In the genomic region with DNA sequence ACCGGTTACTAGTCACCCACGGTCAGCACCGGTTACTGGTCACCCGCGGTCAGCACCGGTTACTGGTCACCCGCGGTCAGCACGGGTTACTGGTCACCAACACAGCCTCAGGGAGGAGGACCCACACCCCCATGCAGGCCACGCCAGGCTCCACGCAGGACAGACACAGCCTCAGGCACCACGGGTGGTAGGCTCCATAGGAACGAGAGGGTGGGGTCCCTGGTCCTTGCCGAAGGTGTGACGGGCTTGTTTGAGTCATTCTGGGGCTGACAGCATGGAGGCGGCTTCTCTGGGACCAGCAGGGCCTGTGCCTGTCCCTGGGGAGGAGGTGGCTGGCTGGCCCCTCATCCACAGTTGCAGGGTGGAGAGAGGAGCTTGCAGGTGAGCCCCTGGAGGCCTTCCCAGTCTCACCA, we compare ENCODE assay signal across 1 cellular context.
TF ChIP-seq lines count a peak whose summit lies in the region.

No MANE protein-coding gene starts in this region.

TF ChIP-seq in H1, 55 proteins besides CTCF, POLR2A, EP300 and RAD21 (continued from another document):
- TF ChIP-seq, protein P1, sequence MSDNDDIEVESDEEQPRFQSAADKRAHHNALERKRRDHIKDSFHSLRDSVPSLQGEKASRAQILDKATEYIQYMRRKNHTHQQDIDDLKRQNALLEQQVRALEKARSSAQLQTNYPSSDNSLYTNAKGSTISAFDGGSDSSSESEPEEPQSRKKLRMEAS (IDR thresholded peaks at IDR 0.05): no peak
- TF ChIP-seq CEBPB (IDR thresholded peaks at IDR 0.05; ENCODE audit: low read depth, low read length): no peak
- TF ChIP-seq ASH2L (IDR thresholded peaks at IDR 0.05; ENCODE audit: low read length): no peak
- TF ChIP-seq, protein P2, sequence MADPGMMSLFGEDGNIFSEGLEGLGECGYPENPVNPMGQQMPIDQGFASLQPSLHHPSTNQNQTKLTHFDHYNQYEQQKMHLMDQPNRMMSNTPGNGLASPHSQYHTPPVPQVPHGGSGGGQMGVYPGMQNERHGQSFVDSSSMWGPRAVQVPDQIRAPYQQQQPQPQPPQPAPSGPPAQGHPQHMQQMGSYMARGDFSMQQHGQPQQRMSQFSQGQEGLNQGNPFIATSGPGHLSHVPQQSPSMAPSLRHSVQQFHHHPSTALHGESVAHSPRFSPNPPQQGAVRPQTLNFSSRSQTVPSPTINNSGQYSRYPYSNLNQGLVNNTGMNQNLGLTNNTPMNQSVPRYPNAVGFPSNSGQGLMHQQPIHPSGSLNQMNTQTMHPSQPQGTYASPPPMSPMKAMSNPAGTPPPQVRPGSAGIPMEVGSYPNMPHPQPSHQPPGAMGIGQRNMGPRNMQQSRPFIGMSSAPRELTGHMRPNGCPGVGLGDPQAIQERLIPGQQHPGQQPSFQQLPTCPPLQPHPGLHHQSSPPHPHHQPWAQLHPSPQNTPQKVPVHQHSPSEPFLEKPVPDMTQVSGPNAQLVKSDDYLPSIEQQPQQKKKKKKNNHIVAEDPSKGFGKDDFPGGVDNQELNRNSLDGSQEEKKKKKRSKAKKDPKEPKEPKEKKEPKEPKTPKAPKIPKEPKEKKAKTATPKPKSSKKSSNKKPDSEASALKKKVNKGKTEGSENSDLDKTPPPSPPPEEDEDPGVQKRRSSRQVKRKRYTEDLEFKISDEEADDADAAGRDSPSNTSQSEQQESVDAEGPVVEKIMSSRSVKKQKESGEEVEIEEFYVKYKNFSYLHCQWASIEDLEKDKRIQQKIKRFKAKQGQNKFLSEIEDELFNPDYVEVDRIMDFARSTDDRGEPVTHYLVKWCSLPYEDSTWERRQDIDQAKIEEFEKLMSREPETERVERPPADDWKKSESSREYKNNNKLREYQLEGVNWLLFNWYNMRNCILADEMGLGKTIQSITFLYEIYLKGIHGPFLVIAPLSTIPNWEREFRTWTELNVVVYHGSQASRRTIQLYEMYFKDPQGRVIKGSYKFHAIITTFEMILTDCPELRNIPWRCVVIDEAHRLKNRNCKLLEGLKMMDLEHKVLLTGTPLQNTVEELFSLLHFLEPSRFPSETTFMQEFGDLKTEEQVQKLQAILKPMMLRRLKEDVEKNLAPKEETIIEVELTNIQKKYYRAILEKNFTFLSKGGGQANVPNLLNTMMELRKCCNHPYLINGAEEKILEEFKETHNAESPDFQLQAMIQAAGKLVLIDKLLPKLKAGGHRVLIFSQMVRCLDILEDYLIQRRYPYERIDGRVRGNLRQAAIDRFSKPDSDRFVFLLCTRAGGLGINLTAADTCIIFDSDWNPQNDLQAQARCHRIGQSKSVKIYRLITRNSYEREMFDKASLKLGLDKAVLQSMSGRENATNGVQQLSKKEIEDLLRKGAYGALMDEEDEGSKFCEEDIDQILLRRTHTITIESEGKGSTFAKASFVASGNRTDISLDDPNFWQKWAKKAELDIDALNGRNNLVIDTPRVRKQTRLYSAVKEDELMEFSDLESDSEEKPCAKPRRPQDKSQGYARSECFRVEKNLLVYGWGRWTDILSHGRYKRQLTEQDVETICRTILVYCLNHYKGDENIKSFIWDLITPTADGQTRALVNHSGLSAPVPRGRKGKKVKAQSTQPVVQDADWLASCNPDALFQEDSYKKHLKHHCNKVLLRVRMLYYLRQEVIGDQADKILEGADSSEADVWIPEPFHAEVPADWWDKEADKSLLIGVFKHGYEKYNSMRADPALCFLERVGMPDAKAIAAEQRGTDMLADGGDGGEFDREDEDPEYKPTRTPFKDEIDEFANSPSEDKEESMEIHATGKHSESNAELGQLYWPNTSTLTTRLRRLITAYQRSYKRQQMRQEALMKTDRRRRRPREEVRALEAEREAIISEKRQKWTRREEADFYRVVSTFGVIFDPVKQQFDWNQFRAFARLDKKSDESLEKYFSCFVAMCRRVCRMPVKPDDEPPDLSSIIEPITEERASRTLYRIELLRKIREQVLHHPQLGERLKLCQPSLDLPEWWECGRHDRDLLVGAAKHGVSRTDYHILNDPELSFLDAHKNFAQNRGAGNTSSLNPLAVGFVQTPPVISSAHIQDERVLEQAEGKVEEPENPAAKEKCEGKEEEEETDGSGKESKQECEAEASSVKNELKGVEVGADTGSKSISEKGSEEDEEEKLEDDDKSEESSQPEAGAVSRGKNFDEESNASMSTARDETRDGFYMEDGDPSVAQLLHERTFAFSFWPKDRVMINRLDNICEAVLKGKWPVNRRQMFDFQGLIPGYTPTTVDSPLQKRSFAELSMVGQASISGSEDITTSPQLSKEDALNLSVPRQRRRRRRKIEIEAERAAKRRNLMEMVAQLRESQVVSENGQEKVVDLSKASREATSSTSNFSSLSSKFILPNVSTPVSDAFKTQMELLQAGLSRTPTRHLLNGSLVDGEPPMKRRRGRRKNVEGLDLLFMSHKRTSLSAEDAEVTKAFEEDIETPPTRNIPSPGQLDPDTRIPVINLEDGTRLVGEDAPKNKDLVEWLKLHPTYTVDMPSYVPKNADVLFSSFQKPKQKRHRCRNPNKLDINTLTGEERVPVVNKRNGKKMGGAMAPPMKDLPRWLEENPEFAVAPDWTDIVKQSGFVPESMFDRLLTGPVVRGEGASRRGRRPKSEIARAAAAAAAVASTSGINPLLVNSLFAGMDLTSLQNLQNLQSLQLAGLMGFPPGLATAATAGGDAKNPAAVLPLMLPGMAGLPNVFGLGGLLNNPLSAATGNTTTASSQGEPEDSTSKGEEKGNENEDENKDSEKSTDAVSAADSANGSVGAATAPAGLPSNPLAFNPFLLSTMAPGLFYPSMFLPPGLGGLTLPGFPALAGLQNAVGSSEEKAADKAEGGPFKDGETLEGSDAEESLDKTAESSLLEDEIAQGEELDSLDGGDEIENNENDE (IDR thresholded peaks at IDR 0.05; ENCODE audit: insufficient replicate concordance, low read length): no peak
- TF ChIP-seq ZNF274 (IDR thresholded peaks at IDR 0.05; ENCODE audit: borderline replicate concordance, extremely low read depth, low read length): no peak
- TF ChIP-seq YY1 (IDR thresholded peaks at IDR 0.05; ENCODE audit: low read depth, low read length): no peak
- no peak for TF ChIP-seq POLR2AphosphoS5 (IDR thresholded peaks at IDR 0.05; ENCODE audit: low read depth, low read length)
- no peak for TF ChIP-seq PHF8 (conservative IDR thresholded peaks at IDR 0.05; ENCODE audit: low read depth, low read length)
- TF ChIP-seq JUN (IDR thresholded peaks at IDR 0.05; ENCODE audit: low read depth, low read length): no peak
- TF ChIP-seq CBX8 (IDR thresholded peaks at IDR 0.05; ENCODE audit: borderline replicate concordance, low read depth, low read length): no peak
- no peak for TF ChIP-seq TAF1 (IDR thresholded peaks at IDR 0.05; ENCODE audit: low read depth, low read length)
- no peak for TF ChIP-seq HDAC6 (IDR thresholded peaks at IDR 0.05; ENCODE audit: low read depth, low read length)
- TF ChIP-seq RXRA (IDR thresholded peaks at IDR 0.05; ENCODE audit: insufficient read depth, low read depth, low read length): no peak
TF ChIP-seq in H1: peak in this region for 0.
